ENCODE assay signal across 18 cellular contexts in the genomic region with DNA sequence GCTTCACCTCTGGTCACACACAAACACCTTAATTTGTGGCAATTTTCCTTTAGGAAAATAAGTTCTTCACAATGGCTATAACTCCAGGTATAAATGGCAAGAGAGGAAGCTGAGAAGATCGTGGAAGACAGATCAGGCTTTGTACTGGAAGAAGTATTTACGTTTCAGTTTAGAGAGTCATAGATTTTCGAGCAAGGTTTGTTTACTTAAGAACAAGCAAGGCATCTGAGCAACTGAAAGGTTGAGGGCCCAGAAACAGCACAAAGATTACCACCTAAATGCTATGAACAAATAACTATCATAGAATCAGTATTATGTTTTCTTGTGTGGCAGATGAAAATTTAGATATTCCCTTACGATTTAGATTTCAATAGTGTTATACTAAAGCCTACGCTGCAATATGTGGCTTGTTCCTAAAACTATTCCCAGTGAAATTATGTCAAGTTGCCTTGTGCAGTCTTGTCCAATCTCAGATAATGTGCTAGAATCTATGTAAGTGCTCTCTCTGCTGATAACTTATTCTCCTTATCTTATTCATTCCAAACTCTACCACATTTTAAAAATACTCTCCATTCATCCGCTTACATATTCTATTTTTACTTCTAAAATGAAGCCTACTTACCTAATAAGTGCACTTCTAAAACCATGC. TPM values are rescaled to one million over a fixed set of nuclear protein-coding genes. Genes with fewer than 3 reads are reported as not detected.
DNase-seq lines count a peak whose midpoint lies in the region; ATAC-seq, FAIRE-seq and TF ChIP-seq lines count a peak whose summit lies in the region.
"Had no signal": no experiment of that assay in that cellular context is flagged by ENCODE, and none has a peak within 500 bp of the region (broad histone marks: within the 10 kb centered on the region; RNA-seq: fewer than 3 reads in every experiment).

No MANE protein-coding gene starts in this region.

- no peak overlapping the region for H3K4me3 Mint-ChIP-seq in activated naive CD4-positive, alpha-beta T cell treated with anti-CD3 and anti-CD28 coated beads, Interleukin-2, amount 10 ng/mL, durations not matched to agents 7 days and 5 days
- H3K4me3 Mint-ChIP-seq: CD14-positive monocyte had no signal

- in situ Hi-C loops in HepG2 (cut with HindIII; ENCODE audit: extremely low pct_ligation_motif_present, low pct_unique_long_range_greater_than_20kb) (no loop called here), gastrocnemius medialis (cut with MboI; ENCODE audit: low sequenced_read_pairs in 4 of 4) (no loop called here), GM13976 (cut with MboI; ENCODE audit: low sequenced_read_pairs, unreplicated experiment) (no loop called here)

- H3K79me2 ChIP-seq in PC-3 (ENCODE audit: low read length) (no peaks in the 10 kb centered on the region), HepG2 (ENCODE audit: insufficient read depth, low read length) (peaks cover 5% of the 10 kb centered on the region)

- H3K36me3 Mint-ChIP-seq in activated naive CD4-positive, alpha-beta T cell treated with anti-CD3 and anti-CD28 coated beads, Interleukin-2, amount 10 ng/mL, durations not matched to agents 7 days and 5 days: no peaks in the 10 kb centered on the region

- H3K27ac ChIP-seq in cardiac muscle cell (peak overlapping the region; percentile 17), PC-3 (ENCODE audit: low read length) (no peak overlapping the region), HepG2 (ENCODE audit: extremely low read length, insufficient read depth, low read length) (peak overlapping the region; percentile 46), gastrocnemius medialis (no peak overlapping the region)
- H3K27ac ChIP-seq: PC-9 had no signal

- no peaks in the 10 kb centered on the region for H3K9me3 Mint-ChIP-seq in activated naive CD4-positive, alpha-beta T cell treated with anti-CD3 and anti-CD28 coated beads, Interleukin-2, amount 10 ng/mL, durations not matched to agents 7 days and 5 days

- no peak for FAIRE-seq in HepG2 (lab: Jason Lieb, UNC)
- FAIRE-seq: H54 had no signal

- TF ChIP-seq CTCF in cardiac muscle cell (IDR thresholded peaks at IDR 0.05; ENCODE audit: low read depth, low read length): no peak
- TF ChIP-seq CTCF in PC-3 (conservative IDR thresholded peaks at IDR 0.05; ENCODE audit: low read depth, low read length): no peak
- no peak for TF ChIP-seq CTCF in HepG2 (CRISPR knock-in tag; IDR thresholded peaks at IDR 0.05)
- no peak for TF ChIP-seq CTCF in gastrocnemius medialis (IDR thresholded peaks at IDR 0.05 in 4 of 5, conservative IDR thresholded peaks at IDR 0.05 in 1 of 5)
- no peak for TF ChIP-seq CTCF in GM13976 (IDR thresholded peaks at IDR 0.05; ENCODE audit: borderline replicate concordance, control extremely low read depth, extremely low read depth, insufficient read depth, missing control alignments)

- intact Hi-C loops in Right ventricle myocardium inferior (cut with DNase I) (no loop called here), PC-3 (cut with micrococcal nuclease) (no loop called here), HepG2 (cut with micrococcal nuclease; ENCODE audit: unreplicated experiment) (no loop called here), gastrocnemius medialis (cut with DNase I; ENCODE audit: low total_unique reads) (no loop called here)

- ATAC-seq in Right ventricle myocardium inferior: no peak
- ATAC-seq in PC-3: no peak; the same call in 1 of the 2 replicates
- peak; percentile 87 for ATAC-seq in HepG2
- ATAC-seq in gastrocnemius medialis: no peak

- CTCF ChIA-PET in PC-3 (lab: Charles Lee) (no interaction called here), HepG2 (lab: Yijun Ruan, JAX; ENCODE audit: low intra/inter-chr PET ratio, low total read pairs) (no interaction called here)
- CTCF ChIA-PET in activated naive CD4-positive, alpha-beta T cell treated with anti-CD3 and anti-CD28 coated beads, Interleukin-2, amount 10 ng/mL, durations not matched to agents 7 days and 5 days (lab: Charles Lee): no interaction called here

- peaks cover 5% of the 10 kb centered on the region for H3K27me3 Mint-ChIP-seq in activated naive CD4-positive, alpha-beta T cell treated with anti-CD3 and anti-CD28 coated beads, Interleukin-2, amount 10 ng/mL, durations not matched to agents 7 days and 5 days

- no peak overlapping the region for H3K27ac Mint-ChIP-seq in activated naive CD4-positive, alpha-beta T cell treated with anti-CD3 and anti-CD28 coated beads, Interleukin-2, amount 10 ng/mL, durations not matched to agents 7 days and 5 days

- no peaks in the 10 kb centered on the region for H3K36me3 ChIP-seq in cardiac muscle cell
- H3K36me3 ChIP-seq in PC-3 (ENCODE audit: low read depth, low read length): no peaks in the 10 kb centered on the region
- H3K36me3 ChIP-seq in HepG2 (replicated peaks in 1 of 2; ENCODE audit: control insufficient read depth in 1 of 2, insufficient read depth in 2 of 2, low read length in 2 of 2): no peaks in the 10 kb centered on the region
- H3K36me3 ChIP-seq in gastrocnemius medialis: no peaks in the 10 kb centered on the region

- H3K9me2 ChIP-seq in PC-3 (replicated peaks; ENCODE audit: low read length): no peaks in the 10 kb centered on the region

- H3K4me1 ChIP-seq in cardiac muscle cell (ENCODE audit: low read depth): peaks cover 7% of the 10 kb centered on the region
- no peaks in the 10 kb centered on the region for H3K4me1 ChIP-seq in PC-3 (ENCODE audit: insufficient read depth, low read length)
- peaks cover 50% of the 10 kb centered on the region for H3K4me1 ChIP-seq in HepG2 (ENCODE audit: insufficient read depth, low read length)
- no peaks in the 10 kb centered on the region for H3K4me1 ChIP-seq in gastrocnemius medialis

- H3K9me3 ChIP-seq in cardiac muscle cell (ENCODE audit: low read depth): no peaks in the 10 kb centered on the region
- H3K9me3 ChIP-seq in PC-3 (ENCODE audit: low read length): no peaks in the 10 kb centered on the region
- no peaks in the 10 kb centered on the region for H3K9me3 ChIP-seq in HepG2 (ENCODE audit: low read length)
- no peaks in the 10 kb centered on the region for H3K9me3 ChIP-seq in gastrocnemius medialis

- BruUV-seq in PC-3 (replicated peaks; lab: Mats Ljungman, UMichigan) (no TSS peak), HepG2 (replicated peaks; lab: Mats Ljungman, UMichigan) (no TSS peak)

- no peak for DNase-seq in cardiac muscle cell (ENCODE audit: low read depth in 1 of 2, low spot score in 1 of 2)
- no peak for DNase-seq in Right ventricle myocardium inferior (ENCODE audit: missing footprints)
- peak; percentile 16 for DNase-seq in PC-3
- peak; percentile 15 for DNase-seq in HepG2 (ENCODE audit: low spot score)
- DNase-seq in HUDEP-2 (lab: John Stamatoyannopoulos, UW; ENCODE audit: unreplicated experiment in 76 of 76): no peak
- no peak for DNase-seq in activated naive CD4-positive, alpha-beta T cell treated with anti-CD3 and anti-CD28 coated beads, Interleukin-2, amount 10 ng/mL, durations not matched to agents 7 days and 5 days
- DNase-seq in gastrocnemius medialis: no peak
- no peak for DNase-seq in GM13976 (ENCODE audit: low spot score)
- DNase-seq: COR-L47, DND-41, GF-D8, MM.1S, NCI-H1105 treated with DMSO at 0.1 percent for 48 hours, NCI-H187, NCI-H526 treated with DMSO at 0.1 percent for 48 hours, PC-9 had no signal

- no peaks in the 10 kb centered on the region for H3K4me1 Mint-ChIP-seq in activated naive CD4-positive, alpha-beta T cell treated with anti-CD3 and anti-CD28 coated beads, Interleukin-2, amount 10 ng/mL, durations not matched to agents 7 days and 5 days

- H3K4me3 ChIP-seq in cardiac muscle cell (no peak overlapping the region), PC-3 (ENCODE audit: low read length) (no peak overlapping the region), HepG2 (replicated peaks in 1 of 3; ENCODE audit: insufficient read depth in 1 of 3, low read depth in 2 of 3, low read length in 3 of 3) (peak overlapping the region in 2 of 3 experiments; percentile 17 to 21; a peak in 1 of 6 replicates), gastrocnemius medialis (no peak overlapping the region)
- H3K4me3 ChIP-seq: PC-9 had no signal

- no peak for TF ChIP-seq RAD21 in HepG2 (CRISPR knock-in tag; IDR thresholded peaks at IDR 0.05)

- H2AFZ ChIP-seq in PC-3 (ENCODE audit: low read length) (no peak overlapping the region), HepG2 (ENCODE audit: low read length) (no peak overlapping the region)
- H2AFZ ChIP-seq: PC-9 had no signal

- H3K9ac ChIP-seq in PC-3 (ENCODE audit: low read length): no peak overlapping the region
- no peak overlapping the region for H3K9ac ChIP-seq in HepG2 (ENCODE audit: insufficient read depth, low read depth, low read length)

- H3F3A ChIP-seq in PC-3 (ENCODE audit: low read length, unreplicated experiment): no peaks in the 10 kb centered on the region

- H3K4me2 ChIP-seq in PC-3 (ENCODE audit: low read length): 0 out of 2 replicates have a peak overlapping the region, but pooled peaks have one; percentile 4
- peak overlapping the region; percentile 62 for H3K4me2 ChIP-seq in HepG2 (ENCODE audit: low read depth, low read length)
- H3K4me2 ChIP-seq: PC-9 had no signal

- TF ChIP-seq POLR2A in HepG2 (IDR thresholded peaks at IDR 0.05; ENCODE audit: insufficient read depth in 1 of 2, low read depth in 2 of 2, low read length in 2 of 2) (no peak), gastrocnemius medialis (IDR thresholded peaks at IDR 0.05) (no peak)

- peaks cover 3% of the 10 kb centered on the region for H3K27me3 ChIP-seq in cardiac muscle cell
- 0 out of 2 replicates have a peak, but pooled peaks cover 10% of the 10 kb centered on the region for H3K27me3 ChIP-seq in PC-3 (ENCODE audit: low read length)
- H3K27me3 ChIP-seq in HepG2 (ENCODE audit: control insufficient read depth in 1 of 2, insufficient read depth in 2 of 2, low read length in 2 of 2): no peaks in the 10 kb centered on the region
- H3K27me3 ChIP-seq in gastrocnemius medialis: no peaks in the 10 kb centered on the region

- TF ChIP-seq EP300 in HepG2 (IDR thresholded peaks at IDR 0.05; ENCODE audit: low read depth in 2 of 2, low read length in 2 of 2) (no peak), HepG2 (CRISPR knock-in tag; IDR thresholded peaks at IDR 0.05; ENCODE audit: borderline replicate concordance) (no peak)

- H4K20me1 ChIP-seq in PC-3 (ENCODE audit: low read length) (no peaks in the 10 kb centered on the region), HepG2 (ENCODE audit: insufficient read depth, low read length) (no peaks in the 10 kb centered on the region)

- POLR2A ChIA-PET in PC-3 (lab: Charles Lee; ENCODE audit: unreplicated experiment) (no interaction called here), HepG2 (lab: Yijun Ruan, JAX) (no interaction called here)

- WGBS in HepG2 (ENCODE audit: low lambda C conversion rate): 30% methylated on average over 6 of the region's 6 CpGs

RNA-seq across cellular contexts. Expression of a gene that starts 6.7 kb away (rescaled TPM):
- total RNA-seq in cardiac muscle cell (under 0.01 TPM in 1 of 2 replicates, not detected in the other), Right ventricle myocardium inferior (0.08 TPM), PC-3 (2014; rRNA removed) (not detected in 2 replicates), HepG2 (2016; rRNA removed; fragmentation: Illumina TruSeq; extraction: Trizol) (7.8 and 9.6 TPM in 2 replicates), gastrocnemius medialis (not detected)
- polyA plus RNA-seq in cardiac muscle cell (not detected in 2 replicates), HepG2 (2011; rRNA removed) (1.3 and 2.8 TPM in 2 replicates)
- 1.4 and 1.6 TPM in 2 replicates for total RNA-seq in HepG2 (2016; cell fraction: cytosol; rRNA removed; fragmentation: Illumina TruSeq; extraction: Trizol; ENCODE audit: low read depth)
- total RNA-seq in HepG2 (2016; cell fraction: insoluble cytoplasmic fraction; rRNA removed; fragmentation: Illumina TruSeq; extraction: Trizol): 7.2 and 8.8 TPM in 2 replicates
- 4.8 and 5.4 TPM in 2 replicates for total RNA-seq in HepG2 (2016; cell fraction: membrane; rRNA removed; fragmentation: Illumina TruSeq; extraction: Trizol)
- 14.3 and 15.8 TPM in 2 replicates for total RNA-seq in HepG2 (2016; cell fraction: nucleus; rRNA removed; fragmentation: Illumina TruSeq; extraction: Trizol)
- polyA plus RNA-seq in HepG2 (2011; cell fraction: cytosol; rRNA removed): 0.55 and 2.6 TPM in 2 replicates
- polyA plus RNA-seq in HepG2 (2011; cell fraction: nucleus; rRNA removed): 0.31 and 1.4 TPM in 2 replicates
- 5.2 and 7.0 TPM in 2 replicates for polyA plus RNA-seq in HepG2 (2012)
- 0.36 and 0.60 TPM in 2 replicates for polyA plus RNA-seq in HepG2 (2016; cell fraction: cytosol; fragmentation: Illumina TruSeq; extraction: Trizol; ENCODE audit: low read depth)
- polyA plus RNA-seq in HepG2 (2016; cell fraction: insoluble cytoplasmic fraction; fragmentation: Illumina TruSeq; extraction: Trizol; ENCODE audit: low read depth): 10.4 and 11.2 TPM in 2 replicates
- polyA plus RNA-seq in HepG2 (2016; cell fraction: membrane; fragmentation: Illumina TruSeq; extraction: Trizol; ENCODE audit: low read depth): 1.6 and 2.0 TPM in 2 replicates
- 19.2 and 20.6 TPM in 2 replicates for polyA plus RNA-seq in HepG2 (2016; cell fraction: nucleus; fragmentation: Illumina TruSeq; extraction: Trizol; ENCODE audit: insufficient read depth, low read depth)
- 2.5 TPM in 1 of 2 replicates, not detected in the other for polyA minus RNA-seq in HepG2 (2011; rRNA and poly(A)+ RNA removed; ENCODE audit: low replicate concordance)
- 2.2 and 3.6 TPM in 2 replicates for polyA minus RNA-seq in HepG2 (2011; cell fraction: cytosol; rRNA and poly(A)+ RNA removed)
- polyA minus RNA-seq in HepG2 (2011; cell fraction: nucleus; rRNA and poly(A)+ RNA removed): 2.2 and 6.3 TPM in 2 replicates

Comparison
In these comparisons a context has a peak if more than half of its experiments do, and no peak if none do; other contexts are left out.
1. DNase-seq: peak in PC-3 (single experiment) and HepG2 (single experiment); none in cardiac muscle cell (0 of 2), Right ventricle myocardium inferior (single experiment), HUDEP-2 (0 of 76), activated naive CD4-positive, alpha-beta T cell treated with anti-CD3 and anti-CD28 coated beads, Interleukin-2, amount 10 ng/mL, durations not matched to agents 7 days and 5 days (single experiment), gastrocnemius medialis (0 of 2) and GM13976 (single experiment).
2. H3K27ac ChIP-seq: peak in cardiac muscle cell (single experiment) and HepG2 (single experiment); none in PC-3 (single experiment) and gastrocnemius medialis (0 of 4).
3. H3K4me3 ChIP-seq: peak in HepG2 (2 of 3); none in cardiac muscle cell (single experiment), PC-3 (single experiment) and gastrocnemius medialis (0 of 4).